ENCODE assay signal across 24 cellular contexts in the genomic region with DNA sequence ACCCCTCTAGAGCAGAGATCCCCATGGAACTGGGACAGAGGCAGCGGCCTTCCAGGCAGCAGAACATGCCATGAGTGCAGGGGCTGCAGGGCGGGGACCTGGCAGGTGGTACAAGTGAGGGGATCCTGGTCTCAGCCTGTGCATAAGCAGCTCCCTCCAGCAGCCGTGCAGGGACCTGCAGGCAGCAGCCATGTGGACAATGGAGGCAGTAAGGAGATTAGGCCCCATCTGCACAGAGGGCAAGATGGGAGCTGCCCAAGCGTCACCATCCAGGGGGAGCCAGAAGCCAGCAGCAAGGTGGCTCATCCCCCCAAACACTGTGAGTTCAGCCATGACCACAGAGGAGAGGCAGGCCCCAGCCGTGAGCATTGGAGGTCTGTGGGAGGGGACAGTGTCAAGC. TPM values are rescaled to one million over a fixed set of nuclear protein-coding genes. Genes with fewer than 3 reads are reported as not detected.
A peak's percentile ranks its signal among the peaks of the same experiment; 100 is the strongest.
DNase-seq lines count a peak whose midpoint lies in the region; ATAC-seq, FAIRE-seq and TF ChIP-seq lines count a peak whose summit lies in the region.
"Had no signal": no experiment of that assay in that cellular context is flagged by ENCODE, and none has a peak within 500 bp of the region (broad histone marks: within the 10 kb centered on the region; RNA-seq: fewer than 3 reads in every experiment).

No MANE protein-coding gene starts in this region.

- POLR2A ChIA-PET in HepG2 (lab: Yijun Ruan, JAX), result interaction anchor here (0.9 to 2.8 kb wide), 4 partner anchors 27 to 53 kb away, joined by 3 to 12 read pairs (median 6); no protein-coding TSS in a partner anchor
- POLR2A ChIA-PET in PC-3 (lab: Charles Lee; ENCODE audit: unreplicated experiment), result no interaction called here

- ATAC-seq in HepG2, result peak; percentile 16
- ATAC-seq in right lobe of liver, result no peak
- no peak for ATAC-seq in PC-3
- no peak for ATAC-seq in HG02759 (IDR thresholded peaks at IDR 0.05; ENCODE audit: unreplicated experiment)
- ATAC-seq in HG03432 (IDR thresholded peaks at IDR 0.05; ENCODE audit: unreplicated experiment), result no peak
- no peak for ATAC-seq in HG02870 (IDR thresholded peaks at IDR 0.05; ENCODE audit: unreplicated experiment)
- no peak for ATAC-seq in GM18498 (IDR thresholded peaks at IDR 0.05; ENCODE audit: unreplicated experiment)
- ATAC-seq: CD8-positive, alpha-beta T cell; left ventricle myocardium superior; psoas muscle had no signal

- peak overlapping the region; percentile 74 for H2AFZ ChIP-seq in HepG2 (ENCODE audit: low read length)
- H2AFZ ChIP-seq in PC-3 (ENCODE audit: low read length), result no peak overlapping the region

- H3K27me3 ChIP-seq in HepG2 (ENCODE audit: control insufficient read depth in 1 of 2, insufficient read depth in 2 of 2, low read length in 2 of 2) (no peaks in the 10 kb centered on the region), right lobe of liver (no peaks in the 10 kb centered on the region), PC-3 (ENCODE audit: low read length) (peaks cover 57% of the 10 kb centered on the region)
- H3K27me3 ChIP-seq: transverse colon had no signal

- no peak for TF ChIP-seq RAD21 in HepG2 (CRISPR knock-in tag; IDR thresholded peaks at IDR 0.05)

- FAIRE-seq in HepG2 (lab: Jason Lieb, UNC), result no peak
- FAIRE-seq: endothelial cell of umbilical vein had no signal

- no peaks in the 10 kb centered on the region for H3F3A ChIP-seq in PC-3 (ENCODE audit: low read length, unreplicated experiment)

- H3K4me3 ChIP-seq in HepG2 (replicated peaks in 1 of 3; ENCODE audit: insufficient read depth in 1 of 3, low read depth in 2 of 3, low read length in 3 of 3), result peak overlapping the region in 1 of 3 experiments; percentile 36; a peak in 2 of 6 replicates
- H3K4me3 ChIP-seq in right lobe of liver, result no peak overlapping the region
- H3K4me3 ChIP-seq in PC-3 (ENCODE audit: low read length), result no peak overlapping the region
- H3K4me3 ChIP-seq: breast epithelium, coronary artery, psoas muscle, SJCRH30, skin epidermis, transverse colon had no signal

- intact Hi-C loops in HepG2 (cut with micrococcal nuclease; ENCODE audit: unreplicated experiment) (loop anchor here (5.0 kb wide), 1 partner anchor 115 kb away; no protein-coding TSS in a partner anchor), right lobe of liver (cut with DNase I) (no loop called here), PC-3 (cut with micrococcal nuclease) (no loop called here)

- WGBS in HepG2 (ENCODE audit: low lambda C conversion rate), result 80% methylated on average over 3 of the region's 5 CpGs
- 80% methylated on average over 1 of the region's 5 CpGs for WGBS in right lobe of liver (ENCODE audit: insufficient coverage, low coverage, low lambda C conversion rate, missing lambda C conversion rate)

- H3K79me2 ChIP-seq in HepG2 (ENCODE audit: insufficient read depth, low read length) (peaks cover 36% of the 10 kb centered on the region), PC-3 (ENCODE audit: low read length) (no peaks in the 10 kb centered on the region)

- TF ChIP-seq POLR2A in HepG2 (IDR thresholded peaks at IDR 0.05; ENCODE audit: insufficient read depth in 1 of 2, low read depth in 2 of 2, low read length in 2 of 2) (no peak), right lobe of liver (IDR thresholded peaks at IDR 0.05) (no peak)

- H3K9me3 ChIP-seq in HepG2 (ENCODE audit: low read length) (no peaks in the 10 kb centered on the region), right lobe of liver (no peaks in the 10 kb centered on the region), PC-3 (ENCODE audit: low read length) (no peaks in the 10 kb centered on the region)
- H3K9me3 ChIP-seq: breast epithelium, psoas muscle, SJCRH30, transverse colon had no signal

- H3K27ac ChIP-seq in HepG2 (ENCODE audit: extremely low read length, insufficient read depth, low read length), result peak overlapping the region; percentile 60
- H3K27ac ChIP-seq in right lobe of liver, result no peak overlapping the region
- no peak overlapping the region for H3K27ac ChIP-seq in PC-3 (ENCODE audit: low read length)
- H3K27ac ChIP-seq: breast epithelium, coronary artery, psoas muscle, SJCRH30, skin epidermis, transverse colon had no signal

- TF ChIP-seq EP300 in HepG2 (IDR thresholded peaks at IDR 0.05; ENCODE audit: low read depth in 2 of 2, low read length in 2 of 2) (no peak), HepG2 (CRISPR knock-in tag; IDR thresholded peaks at IDR 0.05; ENCODE audit: borderline replicate concordance) (no peak)

- peak overlapping the region; percentile 46 for H3K4me2 ChIP-seq in HepG2 (ENCODE audit: low read depth, low read length)
- no peak overlapping the region for H3K4me2 ChIP-seq in PC-3 (ENCODE audit: low read length)

- H3K36me3 ChIP-seq in HepG2 (replicated peaks in 1 of 2; ENCODE audit: control insufficient read depth in 1 of 2, insufficient read depth in 2 of 2, low read length in 2 of 2) (no peaks in the 10 kb centered on the region), right lobe of liver (no peaks in the 10 kb centered on the region), PC-3 (ENCODE audit: low read depth, low read length) (no peaks in the 10 kb centered on the region)
- H3K36me3 ChIP-seq: breast epithelium, SJCRH30, transverse colon had no signal

- peaks cover 91% of the 10 kb centered on the region for H3K4me1 ChIP-seq in HepG2 (ENCODE audit: insufficient read depth, low read length)
- peaks cover 0 to 38% (median 14%) of the 10 kb centered on the region in 4 donors for H3K4me1 ChIP-seq in right lobe of liver
- H3K4me1 ChIP-seq in PC-3 (ENCODE audit: insufficient read depth, low read length), result no peaks in the 10 kb centered on the region
- H3K4me1 ChIP-seq: breast epithelium, psoas muscle, SJCRH30 had no signal

- H4K20me1 ChIP-seq in HepG2 (ENCODE audit: insufficient read depth, low read length) (no peaks in the 10 kb centered on the region), PC-3 (ENCODE audit: low read length) (no peaks in the 10 kb centered on the region)

- DNase-seq in HepG2 (ENCODE audit: low spot score) (no peak), right lobe of liver (no peak), PC-3 (no peak), kidney glomerular epithelial cell (lab: John Stamatoyannopoulos, UW) (peak; percentile 9)
- DNase-seq: activated CD4-positive, alpha-beta memory T cell treated with anti-CD3 and anti-CD28 coated beads for 36 hours; CD8-positive, alpha-beta T cell; head of caudate nucleus; left ventricle myocardium superior; NCI-H446 treated with DMSO at 0.1 percent for 48 hours; OCI-M1; psoas muscle; SJCRH30; stimulated activated naive CD4-positive, alpha-beta T cell treated with Interleukin-2 at 50 U/mL for 16 hours; T-helper 2 cell; transverse colon had no signal

- no peaks in the 10 kb centered on the region for H3K9me2 ChIP-seq in PC-3 (replicated peaks; ENCODE audit: low read length)

- TF ChIP-seq CTCF in HepG2 (CRISPR knock-in tag; IDR thresholded peaks at IDR 0.05) (peak; percentile 38), right lobe of liver (IDR thresholded peaks at IDR 0.05) (no peak), PC-3 (conservative IDR thresholded peaks at IDR 0.05; ENCODE audit: low read depth, low read length) (0 out of 2 replicates have a peak, but pooled peaks have one; percentile 15)

- BruUV-seq in HepG2 (replicated peaks; lab: Mats Ljungman, UMichigan), result no TSS peak
- BruUV-seq in PC-3 (replicated peaks; lab: Mats Ljungman, UMichigan), result no TSS peak

- CTCF ChIA-PET in HepG2 (lab: Yijun Ruan, JAX; ENCODE audit: low intra/inter-chr PET ratio, low total read pairs) (no interaction called here), PC-3 (lab: Charles Lee) (no interaction called here)

- H3K9ac ChIP-seq in HepG2 (ENCODE audit: insufficient read depth, low read depth, low read length) (no peak overlapping the region; the same call in 1 of the 2 replicates), PC-3 (ENCODE audit: low read length) (no peak overlapping the region)

- in situ Hi-C loops in HepG2 (cut with HindIII; ENCODE audit: extremely low pct_ligation_motif_present, low pct_unique_long_range_greater_than_20kb), result no loop called here

TF ChIP-seq in HepG2, 621 proteins besides CTCF, POLR2A, EP300 and RAD21 (continues in another document):
- TF ChIP-seq NR2F1 (CRISPR knock-in tag; IDR thresholded peaks at IDR 0.05) (no peak), ZNF773 (CRISPR knock-in tag; IDR thresholded peaks at IDR 0.05; ENCODE audit: borderline replicate concordance) (no peak), ZFY (CRISPR knock-in tag; IDR thresholded peaks at IDR 0.05) (peak; percentile 29; the same call in 1 of the 2 replicates), STAG1 (CRISPR knock-in tag; IDR thresholded peaks at IDR 0.05) (peak; percentile 15), ZNF788 (CRISPR knock-in tag; IDR thresholded peaks at IDR 0.05; ENCODE audit: borderline replicate concordance) (no peak), ZFX (CRISPR knock-in tag; IDR thresholded peaks at IDR 0.05; ENCODE audit: low read depth) (0 out of 2 replicates have a peak, but pooled peaks have one; percentile 24), HNF4A (CRISPR knock-in tag; IDR thresholded peaks at IDR 0.05) (peak; percentile 7; the same call in 1 of the 2 replicates)

RNA-seq across cellular contexts. Expression of a gene that starts 3.1 kb away (rescaled TPM):
- 93.3 and 126 TPM in 2 replicates for total RNA-seq in HepG2 (2016; rRNA removed; fragmentation: Illumina TruSeq; extraction: Trizol)
- total RNA-seq in HepG2 (2016; cell fraction: cytosol; rRNA removed; fragmentation: Illumina TruSeq; extraction: Trizol; ENCODE audit: low read depth), result 23.4 and 29.3 TPM in 2 replicates
- total RNA-seq in HepG2 (2016; cell fraction: insoluble cytoplasmic fraction; rRNA removed; fragmentation: Illumina TruSeq; extraction: Trizol), result 98.6 and 126 TPM in 2 replicates
- total RNA-seq in HepG2 (2016; cell fraction: membrane; rRNA removed; fragmentation: Illumina TruSeq; extraction: Trizol), result 43.9 and 45.3 TPM in 2 replicates
- total RNA-seq in HepG2 (2016; cell fraction: nucleus; rRNA removed; fragmentation: Illumina TruSeq; extraction: Trizol), result 63.9 and 66.7 TPM in 2 replicates
- polyA plus RNA-seq in HepG2 (2011; rRNA removed), result 10.1 and 11.7 TPM in 2 replicates
- polyA plus RNA-seq in HepG2 (2011; cell fraction: cytosol; rRNA removed), result 10.8 and 11.7 TPM in 2 replicates
- polyA plus RNA-seq in HepG2 (2011; cell fraction: nucleus; rRNA removed), result 7.3 and 9.2 TPM in 2 replicates
- 25.0 and 51.6 TPM in 2 replicates for polyA plus RNA-seq in HepG2 (2012)
- 17.2 and 21.3 TPM in 2 replicates for polyA plus RNA-seq in HepG2 (2016; cell fraction: cytosol; fragmentation: Illumina TruSeq; extraction: Trizol; ENCODE audit: low read depth)
- 93.5 and 100 TPM in 2 replicates for polyA plus RNA-seq in HepG2 (2016; cell fraction: insoluble cytoplasmic fraction; fragmentation: Illumina TruSeq; extraction: Trizol; ENCODE audit: low read depth)
- 22.3 and 29.4 TPM in 2 replicates for polyA plus RNA-seq in HepG2 (2016; cell fraction: membrane; fragmentation: Illumina TruSeq; extraction: Trizol; ENCODE audit: low read depth)
- polyA plus RNA-seq in HepG2 (2016; cell fraction: nucleus; fragmentation: Illumina TruSeq; extraction: Trizol; ENCODE audit: insufficient read depth, low read depth), result 62.4 and 68.1 TPM in 2 replicates
- polyA minus RNA-seq in HepG2 (2011; rRNA and poly(A)+ RNA removed; ENCODE audit: low replicate concordance), result 14.2 TPM in 1 of 2 replicates, not detected in the other
- 6.2 and 7.7 TPM in 2 replicates for polyA minus RNA-seq in HepG2 (2011; cell fraction: cytosol; rRNA and poly(A)+ RNA removed)
- polyA minus RNA-seq in HepG2 (2011; cell fraction: nucleus; rRNA and poly(A)+ RNA removed), result 10.3 and 12.4 TPM in 2 replicates
- 10 to 100 TPM; 37.9 to 75.7 (median 45.2) TPM for total RNA-seq in right lobe of liver
- not detected in 2 replicates for total RNA-seq in PC-3 (2014; rRNA removed)
- total RNA-seq: activated CD4-positive, alpha-beta memory T cell treated with anti-CD3 and anti-CD28 coated beads for 36 hours; CD8-positive, alpha-beta T cell; endothelial cell of umbilical vein; left ventricle myocardium superior; mononuclear cell; SJCRH30 had no signal
- polyA plus RNA-seq: endothelial cell of umbilical vein had no signal

Comparison
In these comparisons a context has a peak if more than half of its experiments do, and no peak if none do; other contexts are left out.
1. CTCF ChIP-seq: peak in HepG2 (single experiment) and PC-3 (single experiment); none in right lobe of liver (0 of 4).
2. RNA of a gene that starts 3.1 kb away (total RNA-seq): 23.4 to 126 TPM in HepG2 and 37.9 to 75.7 TPM in right lobe of liver; not detected in PC-3; every median in the first group is over 10 times any median in the second.